In the genomic region with DNA sequence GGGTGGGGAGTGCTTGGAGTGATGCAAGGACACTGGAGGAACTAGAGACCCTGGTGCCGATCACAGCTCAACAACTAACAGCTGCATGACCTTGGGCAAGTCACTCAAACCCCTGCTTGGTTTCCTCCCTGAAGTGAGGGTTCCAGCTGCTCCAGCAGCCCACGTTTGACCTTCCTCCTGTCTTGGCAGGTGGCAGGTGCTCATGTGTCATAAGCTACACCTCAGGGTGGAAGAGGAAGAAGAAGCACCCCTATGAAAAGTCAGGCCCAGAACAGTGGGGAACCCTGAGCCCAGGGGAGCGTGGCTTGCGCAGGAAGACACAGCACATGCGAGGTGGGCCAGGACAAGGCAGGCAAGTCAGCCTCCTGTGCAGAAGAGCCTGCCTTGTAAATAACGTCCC, we compare ENCODE assay signal across 20 cellular contexts.
"Had no signal": no experiment of that assay in that cellular context is flagged by ENCODE, and none has a peak within 500 bp of the region (broad histone marks: within the 10 kb centered on the region; RNA-seq: fewer than 3 reads in every experiment).

No MANE protein-coding gene starts in this region.

- H3K27ac ChIP-seq: breast epithelium, coronary artery, heart left ventricle, prostate gland, right atrium auricular region, suprapubic skin, transverse colon, vagina had no signal

- DNase-seq: activated CD4-positive, alpha-beta T cell treated with anti-CD3 and anti-CD28 coated beads, Interleukin-2, amount 10 ng/mL, durations not matched to agents 7 days and 5 days; activated CD8-positive, alpha-beta T cell treated with anti-CD3 and anti-CD28 coated beads, Interleukin-2, amount 10 ng/mL, durations not matched to agents 7 days and 5 days; activated effector memory CD4-positive, alpha-beta T cell treated with Interleukin-2 at 50 U/mL for 16 hours; activated naive CD4-positive, alpha-beta T cell treated with anti-CD3 and anti-CD28 coated beads, Interleukin-2, amount 10 ng/mL, durations not matched to agents 7 days and 5 days; activated naive CD8-positive, alpha-beta T cell treated with anti-CD3 and anti-CD28 coated beads, Interleukin-2, amount 50 U/mL, for 24 hours; activated T-cell treated with anti-CD3 and anti-CD28 coated beads, Interleukin-2, amount 50 U/mL, for 4 hours; aorta; erythroblast; heart left ventricle; kidney; T1000; transverse colon had no signal

- H3K4me1 ChIP-seq: breast epithelium, prostate gland, suprapubic skin, vagina had no signal

- H3K36me3 ChIP-seq: breast epithelium, prostate gland, right atrium auricular region, suprapubic skin, transverse colon, vagina had no signal

- H3K4me3 Mint-ChIP-seq: activated CD4-positive, alpha-beta T cell treated with anti-CD3 and anti-CD28 coated beads, Interleukin-2, amount 10 ng/mL, durations not matched to agents 7 days and 5 days; activated CD8-positive, alpha-beta T cell treated with anti-CD3 and anti-CD28 coated beads, Interleukin-2, amount 10 ng/mL, durations not matched to agents 7 days and 5 days; activated naive CD4-positive, alpha-beta T cell treated with anti-CD3 and anti-CD28 coated beads, Interleukin-2, amount 10 ng/mL, durations not matched to agents 7 days and 5 days; activated naive CD8-positive, alpha-beta T cell treated with anti-CD3 and anti-CD28 coated beads, Interleukin-2, amount 50 U/mL, for 24 hours; activated T-cell treated with anti-CD3 and anti-CD28 coated beads, Interleukin-2, amount 50 U/mL, for 4 hours; neural crest cell; stimulated activated naive CD8-positive, alpha-beta T cell treated with anti-CD3 and anti-CD28 coated beads, Interleukin-15, Interleukin-2, amounts not matched to agents 100 ng/mL and 50 ng/mL, for 24 hours had no signal

- H3K9me3 Mint-ChIP-seq: activated CD4-positive, alpha-beta T cell treated with anti-CD3 and anti-CD28 coated beads, Interleukin-2, amount 10 ng/mL, durations not matched to agents 7 days and 5 days; activated naive CD4-positive, alpha-beta T cell treated with anti-CD3 and anti-CD28 coated beads, Interleukin-2, amount 10 ng/mL, durations not matched to agents 7 days and 5 days; activated naive CD8-positive, alpha-beta T cell treated with anti-CD3 and anti-CD28 coated beads, Interleukin-2, amount 50 U/mL, for 24 hours; activated T-cell treated with anti-CD3 and anti-CD28 coated beads, Interleukin-2, amount 50 U/mL, for 4 hours; neural crest cell; stimulated activated naive CD8-positive, alpha-beta T cell treated with anti-CD3 and anti-CD28 coated beads, Interleukin-15, Interleukin-2, amounts not matched to agents 100 ng/mL and 50 ng/mL, for 24 hours had no signal

- H3K9me3 ChIP-seq: breast epithelium, prostate gland, right atrium auricular region, suprapubic skin, transverse colon, vagina had no signal

- H3K36me3 Mint-ChIP-seq: activated naive CD4-positive, alpha-beta T cell treated with anti-CD3 and anti-CD28 coated beads, Interleukin-2, amount 10 ng/mL, durations not matched to agents 7 days and 5 days had no signal

- H3K27ac Mint-ChIP-seq: activated CD4-positive, alpha-beta T cell treated with anti-CD3 and anti-CD28 coated beads, Interleukin-2, amount 10 ng/mL, durations not matched to agents 7 days and 5 days; activated CD8-positive, alpha-beta T cell treated with anti-CD3 and anti-CD28 coated beads, Interleukin-2, amount 10 ng/mL, durations not matched to agents 7 days and 5 days; activated naive CD4-positive, alpha-beta T cell treated with anti-CD3 and anti-CD28 coated beads, Interleukin-2, amount 10 ng/mL, durations not matched to agents 7 days and 5 days; stimulated activated naive CD8-positive, alpha-beta T cell treated with anti-CD3 and anti-CD28 coated beads, Interleukin-15, Interleukin-2, amounts not matched to agents 100 ng/mL and 50 ng/mL, for 24 hours had no signal

- H3K4me3 ChIP-seq: breast epithelium, coronary artery, heart left ventricle, prostate gland, right atrium auricular region, suprapubic skin, transverse colon, vagina had no signal

- H3K27me3 ChIP-seq: breast epithelium, heart left ventricle, right atrium auricular region, suprapubic skin, transverse colon, vagina had no signal

- H3K27me3 Mint-ChIP-seq: activated CD4-positive, alpha-beta T cell treated with anti-CD3 and anti-CD28 coated beads, Interleukin-2, amount 10 ng/mL, durations not matched to agents 7 days and 5 days; activated naive CD8-positive, alpha-beta T cell treated with anti-CD3 and anti-CD28 coated beads, Interleukin-2, amount 50 U/mL, for 24 hours had no signal
